ENCODE assay signal across 25 cellular contexts in the genomic region with DNA sequence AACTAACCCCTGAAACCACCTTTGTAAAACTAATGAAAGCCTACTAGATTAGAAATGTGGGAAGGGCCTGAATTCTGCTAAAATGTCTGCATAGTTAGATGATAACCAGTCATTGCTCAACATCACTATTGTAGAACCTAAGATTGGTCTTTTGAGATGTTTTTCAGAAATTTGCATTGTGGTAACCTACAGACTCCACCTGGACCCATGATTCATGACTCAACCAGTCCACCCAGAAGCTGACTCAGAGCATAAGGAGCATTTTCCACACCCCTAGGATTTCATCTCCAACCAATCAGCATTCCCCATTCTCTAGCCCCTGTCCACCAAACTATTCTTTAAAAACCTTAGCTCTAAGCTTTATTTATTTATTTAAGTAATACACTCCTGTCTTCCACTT. TPM values are rescaled to one million over a fixed set of nuclear protein-coding genes. Genes with fewer than 3 reads are reported as not detected.
"Had no signal": no experiment of that assay in that cellular context is flagged by ENCODE, and none has a peak within 500 bp of the region (broad histone marks: within the 10 kb centered on the region; RNA-seq: fewer than 3 reads in every experiment).

No MANE protein-coding gene starts in this region.

- H3K4me1 ChIP-seq: ascending aorta, body of pancreas had no signal

- H3K4me3 Mint-ChIP-seq: activated B cell treated with CpG ODN at 0.5 μM for 24 hours; activated naive CD8-positive, alpha-beta T cell treated with anti-CD3 and anti-CD28 coated beads, Interleukin-2, amount 10 ng/mL, durations not matched to agents 7 days and 5 days; activated T-cell treated with anti-CD3 and anti-CD28 coated beads, Interleukin-2, amount 50 U/mL, for 72 hours; T-cell had no signal

- H3K27ac ChIP-seq: ascending aorta, body of pancreas, cardiac muscle cell, SK-N-MC had no signal

- H3K27me3 ChIP-seq: ascending aorta, body of pancreas, cardiac muscle cell had no signal

- H3K4me3 ChIP-seq: ascending aorta, body of pancreas, cardiac muscle cell, SK-N-MC had no signal

- H3K4me1 Mint-ChIP-seq: activated B cell treated with CpG ODN at 0.5 μM for 24 hours had no signal

- H3K36me3 Mint-ChIP-seq: activated naive CD8-positive, alpha-beta T cell treated with anti-CD3 and anti-CD28 coated beads, Interleukin-2, amount 10 ng/mL, durations not matched to agents 7 days and 5 days; T-cell had no signal

- H3K9me3 ChIP-seq: ascending aorta, body of pancreas had no signal

- H3K36me3 ChIP-seq: ascending aorta, cardiac muscle cell had no signal

- H3K27ac Mint-ChIP-seq: activated B cell treated with CpG ODN at 0.5 μM for 24 hours; activated naive CD8-positive, alpha-beta T cell treated with anti-CD3 and anti-CD28 coated beads, Interleukin-2, amount 10 ng/mL, durations not matched to agents 7 days and 5 days; activated T-cell treated with anti-CD3 and anti-CD28 coated beads, Interleukin-2, amount 50 U/mL, for 72 hours; T-cell had no signal

- DNase-seq: activated B cell treated with CpG ODN at 0.5 μM for 24 hours; activated CD4-positive, alpha-beta T cell treated with anti-CD3 and anti-CD28 coated beads for 4 hours; activated CD4-positive, alpha-beta T cell treated with anti-CD3 and anti-CD28 coated beads, Interleukin-2, amount 50 U/mL, for 4 hours; activated CD8-positive, alpha-beta memory T cell treated with anti-CD3 and anti-CD28 coated beads for 24 hours; activated naive CD8-positive, alpha-beta T cell treated with anti-CD3 and anti-CD28 coated beads, Interleukin-2, amount 10 ng/mL, durations not matched to agents 7 days and 5 days; activated T-cell treated with anti-CD3 and anti-CD28 coated beads, Interleukin-2, amount 50 U/mL, for 72 hours; amniotic stem cell; body of pancreas; IMR-90; Kasumi-1; KBM-7; NCI-H1048; NCI-H1930; NCI-H2171 treated with DMSO at 0.1 percent for 48 hours; NCI-H226; NCI-H526 treated with DMSO at 0.1 percent for 48 hours; NCI-H82; T-cell; T-helper 2 cell; T1000 had no signal

RNA-seq across cellular contexts. Expression of gene CHGA, which starts 30.4 kb away (rescaled TPM):
- total RNA-seq: activated B cell treated with CpG ODN at 0.5 μM for 24 hours; activated naive CD8-positive, alpha-beta T cell treated with anti-CD3 and anti-CD28 coated beads, Interleukin-2, amount 10 ng/mL, durations not matched to agents 7 days and 5 days; activated T-cell treated with anti-CD3 and anti-CD28 coated beads, Interleukin-2, amount 50 U/mL, for 72 hours; cardiac muscle cell; IMR-90; Right ventricle myocardium inferior; RPMI7951 had no signal
- polyA plus RNA-seq: IMR-90 had no signal
